In the genomic region with DNA sequence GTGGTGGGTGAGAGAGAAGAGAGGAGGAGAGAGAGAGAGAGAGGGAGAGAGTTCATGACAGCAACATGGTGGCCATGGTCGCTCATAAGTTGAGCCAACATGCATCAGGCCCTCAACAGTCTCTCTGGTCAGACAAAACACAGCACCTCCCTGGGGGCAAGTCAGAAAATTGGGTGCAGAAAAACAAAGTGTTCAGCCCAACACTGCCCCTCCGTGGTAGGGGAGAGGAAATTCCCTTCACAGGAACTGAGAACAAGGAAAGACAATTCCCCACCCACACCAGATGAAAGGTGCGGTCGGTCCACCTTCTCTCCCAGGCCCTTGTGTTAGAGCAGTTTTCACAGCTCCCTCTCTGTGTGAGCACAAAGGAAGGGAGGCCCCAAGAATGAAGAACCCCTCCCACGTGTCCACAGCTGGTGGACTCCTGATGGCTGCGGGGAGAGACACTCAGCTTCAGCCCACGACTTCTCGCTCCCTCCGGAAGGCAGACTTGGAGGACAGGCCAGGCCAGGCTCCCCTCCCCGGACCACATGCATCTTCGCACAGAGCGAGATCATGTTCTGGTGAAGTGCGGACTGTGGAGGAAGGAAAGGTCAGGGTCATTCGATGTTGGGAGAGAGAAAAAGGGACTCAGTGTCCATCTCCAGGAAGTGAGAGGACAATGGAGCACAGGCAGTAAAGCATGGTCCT, we compare ENCODE assay signal across 8 cellular contexts.
DNase-seq lines count a peak whose midpoint lies in the region; ATAC-seq and FAIRE-seq lines count a peak whose summit lies in the region.

No MANE protein-coding gene starts in this region.

- no peaks in the 10 kb centered on the region for H3K36me3 Mint-ChIP-seq in activated naive CD8-positive, alpha-beta T cell treated with anti-CD3 and anti-CD28 coated beads for 36 hours

- no peak overlapping the region for H3K4me3 Mint-ChIP-seq in activated naive CD8-positive, alpha-beta T cell treated with anti-CD3 and anti-CD28 coated beads for 36 hours

- no peaks in the 10 kb centered on the region for H3K9me3 ChIP-seq in HUES48 (ENCODE audit: control insufficient read depth, insufficient read depth, low read length)
- no peaks in the 10 kb centered on the region for H3K9me3 ChIP-seq in small intestine (ENCODE audit: control insufficient read depth, low read depth)

- H3K4me1 ChIP-seq in HUES48 (ENCODE audit: control insufficient read depth, insufficient read depth, low read length) (peaks cover 23% of the 10 kb centered on the region), small intestine (ENCODE audit: control insufficient read depth in 2 of 2, insufficient read depth in 1 of 2, low read depth in 1 of 2, low read length in 1 of 2) (peaks cover 2 to 10% of the 10 kb centered on the region in 2 donors)

- H3K27ac ChIP-seq in HUES48 (ENCODE audit: low read depth, low read length) (peak overlapping the region; percentile 46), small intestine (ENCODE audit: low read depth in 1 of 2, low read length in 1 of 2) (no peak overlapping the region)

- no peaks in the 10 kb centered on the region for H3K27me3 ChIP-seq in HUES48 (ENCODE audit: control insufficient read depth, insufficient read depth, low read length)
- no peaks in the 10 kb centered on the region for H3K27me3 ChIP-seq in small intestine (ENCODE audit: control insufficient read depth in 2 of 2, insufficient read depth in 2 of 2, low read length in 2 of 2)

- H3K36me3 ChIP-seq in HUES48 (ENCODE audit: control insufficient read depth, insufficient read depth, low read length) (no peaks in the 10 kb centered on the region), small intestine (ENCODE audit: control insufficient read depth in 2 of 2, insufficient read depth in 2 of 2, low read length in 2 of 2) (no peaks in the 10 kb centered on the region)

- no peak overlapping the region for H3K9ac ChIP-seq in HUES48 (ENCODE audit: low read depth, low read length)

- intact Hi-C loops in left ventricle myocardium superior (cut with micrococcal nuclease), result no loop called here

- H3K27me3 Mint-ChIP-seq in activated naive CD8-positive, alpha-beta T cell treated with anti-CD3 and anti-CD28 coated beads for 36 hours, result peaks cover 32% of the 10 kb centered on the region

- H3K4me1 Mint-ChIP-seq in activated naive CD8-positive, alpha-beta T cell treated with anti-CD3 and anti-CD28 coated beads for 36 hours, result peaks cover 31% of the 10 kb centered on the region

- H3K9me3 Mint-ChIP-seq in activated naive CD8-positive, alpha-beta T cell treated with anti-CD3 and anti-CD28 coated beads for 36 hours, result no peaks in the 10 kb centered on the region

- H3K27ac Mint-ChIP-seq in activated naive CD8-positive, alpha-beta T cell treated with anti-CD3 and anti-CD28 coated beads for 36 hours, result no peak overlapping the region

- ATAC-seq in left ventricle myocardium superior, result peak; percentile 66
- ATAC-seq in GM18519 (IDR thresholded peaks at IDR 0.05; ENCODE audit: low FRiP score, unreplicated experiment), result no peak
- ATAC-seq in GM18502 (IDR thresholded peaks at IDR 0.05; ENCODE audit: poor library complexity, unreplicated experiment), result no peak

- peak; percentile 32 for DNase-seq in D341Med (ENCODE audit: low spot score)
- DNase-seq in SHP77 treated with DMSO at 0.1 percent for 48 hours (lab: John Stamatoyannopoulos, UW), result peak; percentile 15
- peak; percentile 43 for DNase-seq in activated naive CD8-positive, alpha-beta T cell treated with anti-CD3 and anti-CD28 coated beads for 36 hours
- DNase-seq in left ventricle myocardium superior, result no peak
- DNase-seq in small intestine, result peak; percentile 54

- H3K4me3 ChIP-seq in HUES48 (ENCODE audit: low read depth, low read length) (no peak overlapping the region), small intestine (ENCODE audit: low read depth in 1 of 2, low read length in 2 of 2) (no peak overlapping the region)

- no peak for FAIRE-seq in small intestine (lab: Jason Lieb, UNC)

- 58 to 65% (median 64%) methylated on average over 14 of the region's 14 CpGs for WGBS in small intestine, 3 donors
